ENCODE assay signal across 20 cellular contexts in the genomic region with DNA sequence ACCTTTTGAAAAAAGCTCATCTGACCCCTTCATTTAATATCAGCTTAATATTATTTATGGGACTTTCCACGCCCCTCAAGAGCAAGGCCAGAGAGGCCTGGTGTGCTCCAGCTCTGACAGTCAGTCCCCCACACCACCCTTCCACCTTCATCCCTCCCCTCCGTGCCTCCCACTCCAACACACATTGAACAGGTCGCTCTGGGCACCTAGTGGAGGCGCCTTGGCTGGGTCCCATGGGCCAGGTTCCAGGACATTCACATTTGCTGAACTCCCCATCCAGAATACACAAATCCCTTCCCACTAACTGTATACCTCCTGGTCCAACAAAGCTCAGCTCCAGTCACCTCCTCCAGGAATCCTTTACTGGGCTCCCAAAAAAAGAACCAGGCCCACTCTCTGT.
DNase-seq lines count a peak whose midpoint lies in the region; ATAC-seq and TF ChIP-seq lines count a peak whose summit lies in the region.
"Had no signal": no experiment of that assay in that cellular context is flagged by ENCODE, and none has a peak within 500 bp of the region (broad histone marks: within the 10 kb centered on the region; RNA-seq: fewer than 3 reads in every experiment).

No MANE protein-coding gene starts in this region.

- H3K27me3 ChIP-seq in right cardiac atrium (ENCODE audit: control insufficient read depth, insufficient read depth), result no peaks in the 10 kb centered on the region

- in situ Hi-C loops in G401 (cut with HindIII; ENCODE audit: low sequenced_read_pairs), result no loop called here

- peaks cover 3% of the 10 kb centered on the region for H3K4me1 ChIP-seq in right cardiac atrium (ENCODE audit: control insufficient read depth, insufficient read depth, low read length)
- H3K4me1 ChIP-seq: Caco-2 had no signal

- intact Hi-C loops in Right ventricle myocardium inferior (cut with DNase I) (no loop called here), right cardiac atrium (cut with DNase I) (no loop called here)

- no peak for DNase-seq in Right ventricle myocardium inferior (ENCODE audit: missing footprints)
- no peak for DNase-seq in right cardiac atrium
- peak; percentile 62 for DNase-seq in left lobe of liver (ENCODE audit: low spot score)
- DNase-seq in G401 (ENCODE audit: low spot score), result no peak
- DNase-seq in AG20443 (ENCODE audit: low spot score), result no peak
- DNase-seq: 8988T; ACHN; C1 segment of cervical spinal cord; Caco-2; CD4-positive, CD25-positive, alpha-beta regulatory T cell; CD8-positive, alpha-beta T cell; DMS153; DND-41; GDM1; GM23248; H7; HCEC 1CT had no signal

- no peak for TF ChIP-seq CTCF in C4-2B (conservative IDR thresholded peaks at IDR 0.05)

- H3K27ac ChIP-seq in right cardiac atrium (ENCODE audit: low read length), result no peak overlapping the region
- peak overlapping the region; percentile 46 for H3K27ac ChIP-seq in C4-2B
- H3K27ac ChIP-seq: A549, GM23248 had no signal

- WGBS in right cardiac atrium, result 74% methylated on average over 4 of the region's 4 CpGs

- H3K4me3 ChIP-seq in right cardiac atrium (ENCODE audit: low read length), result no peak overlapping the region
- H3K4me3 ChIP-seq: A549, GM12878, GM23248 had no signal

- peak; percentile 34 for ATAC-seq in Right ventricle myocardium inferior
- no peak for ATAC-seq in right cardiac atrium
- ATAC-seq in left lobe of liver, result peak; percentile 88
- ATAC-seq: A549; CD8-positive, alpha-beta T cell; GM12878 had no signal

- no peaks in the 10 kb centered on the region for H3K9me3 ChIP-seq in right cardiac atrium (ENCODE audit: control insufficient read depth, low read length)
- H3K9me3 ChIP-seq: A549, Caco-2 had no signal

Comparison
In these comparisons a context has a peak if more than half of its experiments do, and no peak if none do; other contexts are left out.
1. ATAC-seq: peak in Right ventricle myocardium inferior (single experiment) and left lobe of liver (single experiment); none in right cardiac atrium (0 of 2).